Comparison of ENCODE assay signal across 18 cellular contexts in genomic region chr2:39920318-39920775, GRCh38.
DNase-seq lines count a peak whose midpoint lies in the region; ATAC-seq and TF ChIP-seq lines count a peak whose summit lies in the region.
"Had no signal": no experiment of that assay in that cellular context is flagged by ENCODE, and none has a peak within 500 bp of the region (broad histone marks: within the 10 kb centered on the region; RNA-seq: fewer than 3 reads in every experiment).

No MANE protein-coding gene starts in this region.

- H3K4me1 Mint-ChIP-seq in GM23338, result peaks cover 27% of the 10 kb centered on the region
- peaks cover 76% of the 10 kb centered on the region for H3K4me1 Mint-ChIP-seq in T-helper 2 cell treated with Interferon-gamma antibody and Interleukin-4, amounts not matched to agents 5 μg/mL and 100 μg/mL, for 36 hours (ENCODE audit: low read depth)

- no peaks in the 10 kb centered on the region for H3K9me3 Mint-ChIP-seq in GM23338
- H3K9me3 Mint-ChIP-seq in T-helper 2 cell treated with Interferon-gamma antibody and Interleukin-4, amounts not matched to agents 5 μg/mL and 100 μg/mL, for 36 hours, result no peaks in the 10 kb centered on the region

- H3K27me3 Mint-ChIP-seq in GM23338 (ENCODE audit: insufficient read depth, low read depth, poor library complexity), result peaks cover 5% of the 10 kb centered on the region
- H3K27me3 Mint-ChIP-seq in T-helper 2 cell treated with Interferon-gamma antibody and Interleukin-4, amounts not matched to agents 5 μg/mL and 100 μg/mL, for 36 hours (ENCODE audit: low read depth), result no peaks in the 10 kb centered on the region

- H2AFZ ChIP-seq in GM23338 (0 out of 2 replicates have a peak overlapping the region, but pooled peaks have one; percentile 19), Karpas-422 (ENCODE audit: low read length) (no peak overlapping the region)
- H2AFZ ChIP-seq: PC-9 had no signal

- no peak overlapping the region for H3K4me3 ChIP-seq in BLaER1 treated with 17β-estradiol and CSF1 and Interleukin-3, amounts not matched to agents 10 nM and 100 nM
- no peak overlapping the region for H3K4me3 ChIP-seq in GM23338
- H3K4me3 ChIP-seq in Karpas-422 (ENCODE audit: low read length), result no peak overlapping the region
- H3K4me3 ChIP-seq: PC-9, right atrium auricular region, SJSA1, uterus had no signal

- H3K27ac Mint-ChIP-seq in GM23338, result no peak overlapping the region
- peak overlapping the region; percentile 90 for H3K27ac Mint-ChIP-seq in T-helper 2 cell treated with Interferon-gamma antibody and Interleukin-4, amounts not matched to agents 5 μg/mL and 100 μg/mL, for 36 hours

- H3K4me1 ChIP-seq in BLaER1 treated with 17β-estradiol and CSF1 and Interleukin-3, amounts not matched to agents 10 nM and 100 nM, result peaks cover 0 to 32% (median 20%) of the 10 kb centered on the region in 10 experiments; a peak in 17 of 20 replicates
- H3K4me1 ChIP-seq in GM23338 (ENCODE audit: insufficient read depth) (peaks cover 19% of the 10 kb centered on the region), Karpas-422 (ENCODE audit: low read length) (peaks cover 15% of the 10 kb centered on the region)
- H3K4me1 ChIP-seq: right atrium auricular region, SJSA1 had no signal

- no peaks in the 10 kb centered on the region for H3F3A ChIP-seq in GM23338 (replicated peaks; ENCODE audit: low read depth)

- no peaks in the 10 kb centered on the region for H3K36me3 ChIP-seq in BLaER1 treated with 17β-estradiol and CSF1 and Interleukin-3, amounts not matched to agents 10 nM and 100 nM
- H3K36me3 ChIP-seq in GM23338 (ENCODE audit: insufficient read depth) (no peaks in the 10 kb centered on the region), Karpas-422 (ENCODE audit: insufficient read depth, low read length) (no peaks in the 10 kb centered on the region)
- H3K36me3 ChIP-seq: right atrium auricular region, SJSA1, uterus had no signal

- H3K79me2 ChIP-seq in GM23338 (replicated peaks; ENCODE audit: insufficient read depth) (no peaks in the 10 kb centered on the region), Karpas-422 (ENCODE audit: low read length) (no peaks in the 10 kb centered on the region)

- H3K36me3 Mint-ChIP-seq in GM23338 (ENCODE audit: low read depth), result no peaks in the 10 kb centered on the region
- H3K36me3 Mint-ChIP-seq in T-helper 2 cell treated with Interferon-gamma antibody and Interleukin-4, amounts not matched to agents 5 μg/mL and 100 μg/mL, for 36 hours (ENCODE audit: low read depth), result peaks cover 27% of the 10 kb centered on the region

- ATAC-seq in GM23338, result peak; percentile 51; the same call in 2 of the 3 replicates
- ATAC-seq: left ventricle myocardium superior had no signal

- H3K9ac ChIP-seq in BLaER1 treated with 17β-estradiol and CSF1 and Interleukin-3, amounts not matched to agents 10 nM and 100 nM, result no peak overlapping the region
- H3K9ac ChIP-seq in Karpas-422 (ENCODE audit: low read length), result no peak overlapping the region

- no peak for TF ChIP-seq CTCF in GM23338 (conservative IDR thresholded peaks at IDR 0.05; ENCODE audit: low read depth in 2 of 2)

- no peaks in the 10 kb centered on the region; a peak in 1 of 22 replicates for H3K9me3 ChIP-seq in BLaER1 treated with 17β-estradiol and CSF1 and Interleukin-3, amounts not matched to agents 10 nM and 100 nM (replicated peaks in 1 of 11)
- no peaks in the 10 kb centered on the region for H3K9me3 ChIP-seq in Karpas-422 (ENCODE audit: low read length)
- H3K9me3 ChIP-seq: right atrium auricular region, SJSA1, uterus had no signal

- no peak overlapping the region for H3K4me3 Mint-ChIP-seq in GM23338
- peak overlapping the region; percentile 90 for H3K4me3 Mint-ChIP-seq in T-helper 2 cell treated with Interferon-gamma antibody and Interleukin-4, amounts not matched to agents 5 μg/mL and 100 μg/mL, for 36 hours

- peak; percentile 14 for DNase-seq in GM23338 (ENCODE audit: low spot score)
- peak; percentile 33 for DNase-seq in T-helper 2 cell treated with Interferon-gamma antibody and Interleukin-4, amounts not matched to agents 5 μg/mL and 100 μg/mL, for 36 hours (ENCODE audit: low spot score)
- DNase-seq in islet precursor cell, result peak; percentile 69
- DNase-seq in NCI-H524 (lab: John Stamatoyannopoulos, UW), result no peak
- no peak for DNase-seq in Karpas-422
- DNase-seq in NCI-H1105 treated with DMSO at 0.1 percent for 48 hours (lab: John Stamatoyannopoulos, UW), result no peak
- DNase-seq: activated CD4-positive, CD25-positive, alpha-beta regulatory T cell; amygdala; central memory CD4-positive, alpha-beta T cell; HCEC 1CT; left ventricle myocardium superior; NCI-H1048; occipital lobe; PC-9; uterus had no signal

- no peaks in the 10 kb centered on the region for H4K20me1 ChIP-seq in BLaER1 treated with 17β-estradiol and CSF1 and Interleukin-3, amounts not matched to agents 10 nM and 100 nM
- H4K20me1 ChIP-seq in GM23338 (replicated peaks; ENCODE audit: insufficient read depth) (no peaks in the 10 kb centered on the region), Karpas-422 (ENCODE audit: insufficient read depth, low read depth, low read length) (no peaks in the 10 kb centered on the region)

- H3K27me3 ChIP-seq in BLaER1 treated with 17β-estradiol and CSF1 and Interleukin-3, amounts not matched to agents 10 nM and 100 nM, result no peaks in the 10 kb centered on the region
- H3K27me3 ChIP-seq in GM23338 (ENCODE audit: insufficient read depth) (no peaks in the 10 kb centered on the region), Karpas-422 (ENCODE audit: low read length) (no peaks in the 10 kb centered on the region; the same call in 1 of the 2 replicates)
- H3K27me3 ChIP-seq: right atrium auricular region, SJSA1, uterus had no signal

- H3K9me2 ChIP-seq in GM23338 (ENCODE audit: insufficient read depth) (no peaks in the 10 kb centered on the region; the same call in 1 of the 2 replicates), Karpas-422 (replicated peaks; ENCODE audit: insufficient read depth, low read length) (no peaks in the 10 kb centered on the region)

- peak overlapping the region in 10 of 11 experiments; percentile 5 to 78 (median 61); a peak in 18 of 22 replicates for H3K4me2 ChIP-seq in BLaER1 treated with 17β-estradiol and CSF1 and Interleukin-3, amounts not matched to agents 10 nM and 100 nM
- H3K4me2 ChIP-seq in GM23338, result no peak overlapping the region
- H3K4me2 ChIP-seq in Karpas-422 (ENCODE audit: low read depth, low read length, poor library complexity, severe bottlenecking), result no peak overlapping the region
- H3K4me2 ChIP-seq: PC-9 had no signal

- H3K27ac ChIP-seq in BLaER1 treated with 17β-estradiol and CSF1 and Interleukin-3, amounts not matched to agents 10 nM and 100 nM, result peak overlapping the region in 1 of 11 experiments; percentile 15; a peak in 1 of 22 replicates
- H3K27ac ChIP-seq in GM23338 (ENCODE audit: low read depth), result no peak overlapping the region
- no peak overlapping the region for H3K27ac ChIP-seq in Karpas-422 (ENCODE audit: low read length)
- H3K27ac ChIP-seq: PC-9, right atrium auricular region, SJSA1 had no signal

TF ChIP-seq in GM23338, 12 proteins besides CTCF, POLR2A, EP300 and RAD21 (continues in another document):
- no peak for TF ChIP-seq REST (IDR thresholded peaks at IDR 0.05; ENCODE audit: unreplicated experiment)
- no peak for TF ChIP-seq ETS1 (IDR thresholded peaks at IDR 0.05)
- TF ChIP-seq POLR2AphosphoS5 (IDR thresholded peaks at IDR 0.05; ENCODE audit: low read depth), result no peak
- no peak for TF ChIP-seq ZNF331 (CRISPR knock-in tag; IDR thresholded peaks at IDR 0.05; ENCODE audit: low read depth)
- no peak for TF ChIP-seq STAT1 (IDR thresholded peaks at IDR 0.05; ENCODE audit: unreplicated experiment)
- no peak for TF ChIP-seq ZNF114 (CRISPR knock-in tag; IDR thresholded peaks at IDR 0.05)
- TF ChIP-seq EZH2 (IDR thresholded peaks at IDR 0.05; ENCODE audit: low read depth, unreplicated experiment), result no peak
- no peak for TF ChIP-seq NANOG (IDR thresholded peaks at IDR 0.05; ENCODE audit: borderline replicate concordance)

Comparison
In these comparisons a context has a peak if more than half of its experiments do, and no peak if none do; other contexts are left out.
1. H3K4me2 ChIP-seq: peak in BLaER1 treated with 17β-estradiol and CSF1 and Interleukin-3, amounts not matched to agents 10 nM and 100 nM (10 of 11); none in GM23338 (single experiment) and Karpas-422 (single experiment).
2. DNase-seq: peak in GM23338 (single experiment), T-helper 2 cell treated with Interferon-gamma antibody and Interleukin-4, amounts not matched to agents 5 μg/mL and 100 μg/mL, for 36 hours (single experiment) and islet precursor cell (single experiment); none in NCI-H524 (0 of 2), Karpas-422 (single experiment) and NCI-H1105 treated with DMSO at 0.1 percent for 48 hours (single experiment).